ENCODE assay signal across 14 cellular contexts in the genomic region with DNA sequence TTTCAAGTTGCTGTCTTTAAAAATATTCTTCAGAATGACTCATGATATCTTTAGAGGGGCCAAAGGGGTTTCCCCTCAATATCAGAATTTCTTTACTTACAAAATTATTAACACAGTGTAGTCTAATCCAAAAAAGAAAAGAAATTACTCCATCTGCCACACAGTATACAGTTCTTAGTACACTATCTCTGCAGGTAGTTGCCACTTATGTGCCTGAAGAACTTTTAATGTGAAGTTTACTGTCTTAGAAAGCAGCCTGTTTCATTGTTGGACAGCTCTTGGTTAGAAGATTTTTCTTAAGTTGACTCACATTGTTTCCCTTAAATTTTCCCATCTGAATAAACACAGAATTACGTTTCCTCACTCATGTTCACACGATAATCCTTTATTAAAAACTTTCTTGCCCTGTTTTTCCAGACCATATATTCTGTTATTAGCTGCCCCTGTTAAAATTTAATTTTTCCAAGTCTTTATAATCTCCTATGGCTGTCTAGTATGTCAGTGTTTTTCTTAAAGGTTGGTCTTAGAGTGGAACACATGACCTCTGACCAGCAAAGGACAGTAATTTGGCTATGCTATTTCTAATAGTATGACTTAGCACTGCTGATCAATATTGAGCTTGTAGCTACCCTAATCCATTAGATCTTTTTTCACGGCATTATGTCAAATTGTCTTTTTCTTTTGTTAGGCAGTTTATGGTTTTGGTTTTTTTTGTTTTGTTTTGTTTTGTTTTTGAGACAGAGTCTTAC. TPM values are rescaled to one million over a fixed set of nuclear protein-coding genes. Genes with fewer than 3 reads are reported as not detected.
DNase-seq lines count a peak whose midpoint lies in the region; ATAC-seq and TF ChIP-seq lines count a peak whose summit lies in the region.
"Had no signal": no experiment of that assay in that cellular context is flagged by ENCODE, and none has a peak within 500 bp of the region (broad histone marks: within the 10 kb centered on the region; RNA-seq: fewer than 3 reads in every experiment).

No MANE protein-coding gene starts in this region.

- H3K4me3 Mint-ChIP-seq in activated naive CD8-positive, alpha-beta T cell treated with anti-CD3 and anti-CD28 coated beads, Interleukin-2, amount 50 U/mL, for 24 hours = no peak overlapping the region
- H3K4me3 Mint-ChIP-seq in activated naive CD8-positive, alpha-beta T cell treated with anti-CD3 and anti-CD28 coated beads for 36 hours = no peak overlapping the region
- no peak overlapping the region for H3K4me3 Mint-ChIP-seq in GM23338
- H3K4me3 Mint-ChIP-seq: activated naive CD4-positive, alpha-beta T cell treated with anti-CD3 and anti-CD28 coated beads, Interleukin-2, amount 10 ng/mL, durations not matched to agents 7 days and 5 days had no signal

- H2AFZ ChIP-seq in GM23338 = no peak overlapping the region

- H3K4me1 ChIP-seq in colonic mucosa (no peaks in the 10 kb centered on the region), GM23338 (ENCODE audit: insufficient read depth) (no peaks in the 10 kb centered on the region)

- no peaks in the 10 kb centered on the region for H3K27me3 ChIP-seq in colonic mucosa
- no peaks in the 10 kb centered on the region; the same call in 1 of the 2 replicates for H3K27me3 ChIP-seq in GM23338 (ENCODE audit: insufficient read depth)

- H3F3A ChIP-seq in GM23338 (replicated peaks; ENCODE audit: low read depth) = no peaks in the 10 kb centered on the region

- no peaks in the 10 kb centered on the region for H3K9me3 Mint-ChIP-seq in activated naive CD8-positive, alpha-beta T cell treated with anti-CD3 and anti-CD28 coated beads, Interleukin-2, amount 50 U/mL, for 24 hours
- H3K9me3 Mint-ChIP-seq in activated naive CD8-positive, alpha-beta T cell treated with anti-CD3 and anti-CD28 coated beads for 36 hours = no peaks in the 10 kb centered on the region
- H3K9me3 Mint-ChIP-seq in GM23338 = no peaks in the 10 kb centered on the region
- H3K9me3 Mint-ChIP-seq: activated naive CD4-positive, alpha-beta T cell treated with anti-CD3 and anti-CD28 coated beads, Interleukin-2, amount 10 ng/mL, durations not matched to agents 7 days and 5 days had no signal

- ATAC-seq in activated naive CD8-positive, alpha-beta T cell treated with anti-CD3 and anti-CD28 coated beads, Interleukin-2, amount 50 U/mL, for 24 hours = peak; percentile 68
- peak; percentile 52 for ATAC-seq in HG02571 (IDR thresholded peaks at IDR 0.05; ENCODE audit: unreplicated experiment)
- peak; percentile 73 for ATAC-seq in HG03378 (IDR thresholded peaks at IDR 0.05; ENCODE audit: unreplicated experiment)
- ATAC-seq in GM23338 = no peak

- H3K36me3 Mint-ChIP-seq in activated naive CD8-positive, alpha-beta T cell treated with anti-CD3 and anti-CD28 coated beads, Interleukin-2, amount 50 U/mL, for 24 hours (ENCODE audit: low read depth) = no peaks in the 10 kb centered on the region
- no peaks in the 10 kb centered on the region for H3K36me3 Mint-ChIP-seq in activated naive CD8-positive, alpha-beta T cell treated with anti-CD3 and anti-CD28 coated beads for 36 hours
- H3K36me3 Mint-ChIP-seq in GM23338 (ENCODE audit: low read depth) = no peaks in the 10 kb centered on the region
- H3K36me3 Mint-ChIP-seq: activated naive CD4-positive, alpha-beta T cell treated with anti-CD3 and anti-CD28 coated beads, Interleukin-2, amount 10 ng/mL, durations not matched to agents 7 days and 5 days had no signal

- H3K36me3 ChIP-seq in colonic mucosa (no peaks in the 10 kb centered on the region), GM23338 (ENCODE audit: insufficient read depth) (no peaks in the 10 kb centered on the region)

- no peaks in the 10 kb centered on the region for H3K79me2 ChIP-seq in GM23338 (replicated peaks; ENCODE audit: insufficient read depth)

- H3K4me1 Mint-ChIP-seq in activated naive CD8-positive, alpha-beta T cell treated with anti-CD3 and anti-CD28 coated beads, Interleukin-2, amount 50 U/mL, for 24 hours = peaks cover 31% of the 10 kb centered on the region
- H3K4me1 Mint-ChIP-seq in activated naive CD8-positive, alpha-beta T cell treated with anti-CD3 and anti-CD28 coated beads for 36 hours = peaks cover 27% of the 10 kb centered on the region
- H3K4me1 Mint-ChIP-seq in GM23338 = no peaks in the 10 kb centered on the region

- H3K27ac ChIP-seq in colonic mucosa (no peak overlapping the region), GM23338 (ENCODE audit: low read depth) (no peak overlapping the region)

- intact Hi-C loops in colonic mucosa (cut with DNase I) = no loop called here

- no peaks in the 10 kb centered on the region for H3K27me3 Mint-ChIP-seq in activated naive CD8-positive, alpha-beta T cell treated with anti-CD3 and anti-CD28 coated beads, Interleukin-2, amount 50 U/mL, for 24 hours
- peaks cover 7% of the 10 kb centered on the region for H3K27me3 Mint-ChIP-seq in activated naive CD8-positive, alpha-beta T cell treated with anti-CD3 and anti-CD28 coated beads for 36 hours
- H3K27me3 Mint-ChIP-seq in GM23338 (ENCODE audit: insufficient read depth, low read depth, poor library complexity) = no peaks in the 10 kb centered on the region
- H3K27me3 Mint-ChIP-seq: activated naive CD4-positive, alpha-beta T cell treated with anti-CD3 and anti-CD28 coated beads, Interleukin-2, amount 10 ng/mL, durations not matched to agents 7 days and 5 days had no signal

- H3K4me3 ChIP-seq in colonic mucosa (no peak overlapping the region), GM23338 (no peak overlapping the region)

- DNase-seq in activated naive CD8-positive, alpha-beta T cell treated with anti-CD3 and anti-CD28 coated beads, Interleukin-2, amount 50 U/mL, for 24 hours = no peak
- DNase-seq in activated naive CD8-positive, alpha-beta T cell treated with anti-CD3 and anti-CD28 coated beads for 36 hours = no peak
- DNase-seq in colonic mucosa (no peak), NCI-H2081 treated with DMSO at 0.1 percent for 48 hours (lab: John Stamatoyannopoulos, UW) (no peak), GM23338 (ENCODE audit: low spot score) (no peak), cerebellar nuclear complex (lab: John Stamatoyannopoulos, UW) (no peak)
- DNase-seq: activated naive CD4-positive, alpha-beta T cell treated with anti-CD3 and anti-CD28 coated beads, Interleukin-2, amount 10 ng/mL, durations not matched to agents 7 days and 5 days; Calu3; foreskin melanocyte; Kasumi-1; kidney glomerular epithelial cell; retina had no signal

- H3K9me3 ChIP-seq in colonic mucosa = no peaks in the 10 kb centered on the region

- TF ChIP-seq CTCF in colonic mucosa (IDR thresholded peaks at IDR 0.05) (no peak), GM23338 (conservative IDR thresholded peaks at IDR 0.05; ENCODE audit: low read depth in 2 of 2) (no peak)

- H3K4me2 ChIP-seq in GM23338 = no peak overlapping the region

- no peaks in the 10 kb centered on the region for H3K9me2 ChIP-seq in GM23338 (ENCODE audit: insufficient read depth)

- H4K20me1 ChIP-seq in GM23338 (replicated peaks; ENCODE audit: insufficient read depth) = no peaks in the 10 kb centered on the region; the same call in 1 of the 2 replicates

- H3K9ac ChIP-seq in colonic mucosa (ENCODE audit: low read depth in 2 of 2, low read length in 2 of 2) = no peak overlapping the region

- no peak overlapping the region for H3K27ac Mint-ChIP-seq in activated naive CD8-positive, alpha-beta T cell treated with anti-CD3 and anti-CD28 coated beads, Interleukin-2, amount 50 U/mL, for 24 hours
- no peak overlapping the region for H3K27ac Mint-ChIP-seq in activated naive CD8-positive, alpha-beta T cell treated with anti-CD3 and anti-CD28 coated beads for 36 hours
- no peak overlapping the region for H3K27ac Mint-ChIP-seq in GM23338
- H3K27ac Mint-ChIP-seq: activated naive CD4-positive, alpha-beta T cell treated with anti-CD3 and anti-CD28 coated beads, Interleukin-2, amount 10 ng/mL, durations not matched to agents 7 days and 5 days had no signal

TF ChIP-seq in GM23338, 12 proteins besides CTCF, POLR2A, EP300 and RAD21 (continues in another document):
- no peak for TF ChIP-seq JUNB (IDR thresholded peaks at IDR 0.05; ENCODE audit: unreplicated experiment)
- TF ChIP-seq, protein P1, sequence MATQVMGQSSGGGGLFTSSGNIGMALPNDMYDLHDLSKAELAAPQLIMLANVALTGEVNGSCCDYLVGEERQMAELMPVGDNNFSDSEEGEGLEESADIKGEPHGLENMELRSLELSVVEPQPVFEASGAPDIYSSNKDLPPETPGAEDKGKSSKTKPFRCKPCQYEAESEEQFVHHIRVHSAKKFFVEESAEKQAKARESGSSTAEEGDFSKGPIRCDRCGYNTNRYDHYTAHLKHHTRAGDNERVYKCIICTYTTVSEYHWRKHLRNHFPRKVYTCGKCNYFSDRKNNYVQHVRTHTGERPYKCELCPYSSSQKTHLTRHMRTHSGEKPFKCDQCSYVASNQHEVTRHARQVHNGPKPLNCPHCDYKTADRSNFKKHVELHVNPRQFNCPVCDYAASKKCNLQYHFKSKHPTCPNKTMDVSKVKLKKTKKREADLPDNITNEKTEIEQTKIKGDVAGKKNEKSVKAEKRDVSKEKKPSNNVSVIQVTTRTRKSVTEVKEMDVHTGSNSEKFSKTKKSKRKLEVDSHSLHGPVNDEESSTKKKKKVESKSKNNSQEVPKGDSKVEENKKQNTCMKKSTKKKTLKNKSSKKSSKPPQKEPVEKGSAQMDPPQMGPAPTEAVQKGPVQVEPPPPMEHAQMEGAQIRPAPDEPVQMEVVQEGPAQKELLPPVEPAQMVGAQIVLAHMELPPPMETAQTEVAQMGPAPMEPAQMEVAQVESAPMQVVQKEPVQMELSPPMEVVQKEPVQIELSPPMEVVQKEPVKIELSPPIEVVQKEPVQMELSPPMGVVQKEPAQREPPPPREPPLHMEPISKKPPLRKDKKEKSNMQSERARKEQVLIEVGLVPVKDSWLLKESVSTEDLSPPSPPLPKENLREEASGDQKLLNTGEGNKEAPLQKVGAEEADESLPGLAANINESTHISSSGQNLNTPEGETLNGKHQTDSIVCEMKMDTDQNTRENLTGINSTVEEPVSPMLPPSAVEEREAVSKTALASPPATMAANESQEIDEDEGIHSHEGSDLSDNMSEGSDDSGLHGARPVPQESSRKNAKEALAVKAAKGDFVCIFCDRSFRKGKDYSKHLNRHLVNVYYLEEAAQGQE (IDR thresholded peaks at IDR 0.05; ENCODE audit: unreplicated experiment) = no peak
- no peak for TF ChIP-seq ZNF114 (CRISPR knock-in tag; IDR thresholded peaks at IDR 0.05)

RNA-seq across cellular contexts. Expression of a gene that starts 21.8 kb away (rescaled TPM):
- 10 to 100 TPM; 15.8 to 20.7 TPM for total RNA-seq in activated naive CD8-positive, alpha-beta T cell treated with anti-CD3 and anti-CD28 coated beads for 36 hours
- 10 to 100 TPM; 12.3 to 18.8 TPM for total RNA-seq in colonic mucosa
- total RNA-seq in GM23338 (2014; rRNA removed; shearing (Covaris generic)) = 9.9 and 32.6 TPM in 2 replicates
- 4.7 and 6.8 TPM in 2 replicates for polyA plus RNA-seq in GM23338 (2016; fragmentation: Nextera tagmentation; extraction: Ambion mirVana)
